8 cellular contexts compared by ENCODE assay signal in genomic region chr2:147045113-147045512, GRCh38.
DNase-seq lines count a peak whose midpoint lies in the region; ATAC-seq and TF ChIP-seq lines count a peak whose summit lies in the region.

No MANE protein-coding gene starts in this region.

- no peak overlapping the region for H3K9ac ChIP-seq in neuronal stem cell (ENCODE audit: low read depth, low read length, poor library complexity)

- intact Hi-C loops in aorta (cut with DNase I), result no loop called here

- POLR2A ChIA-PET in activated CD4-positive, alpha-beta T cell treated with anti-CD3 and anti-CD28 coated beads, Interleukin-2, amount 10 ng/mL, durations not matched to agents 7 days and 5 days (lab: Charles Lee), result interaction anchor here (0.8 kb wide), 1 partner anchor 515 kb away, joined by 3 read pairs; no protein-coding TSS in a partner anchor

- no peak overlapping the region for H2BK120ac ChIP-seq in neuronal stem cell (ENCODE audit: low read depth, low read length)

- H3K4me1 Mint-ChIP-seq in activated CD4-positive, alpha-beta T cell treated with anti-CD3 and anti-CD28 coated beads, Interleukin-2, amount 10 ng/mL, durations not matched to agents 7 days and 5 days, result peaks cover 2% of the 10 kb centered on the region

- peaks cover 0 to 2% of the 10 kb centered on the region in 2 donors for H3K4me1 ChIP-seq in neuronal stem cell (ENCODE audit: control insufficient read depth in 2 of 2, insufficient read depth in 1 of 2, low read depth in 1 of 2, low read length in 2 of 2)
- no peaks in the 10 kb centered on the region for H3K4me1 ChIP-seq in aorta (ENCODE audit: control insufficient read depth in 1 of 2, insufficient read depth in 2 of 2, low read length in 2 of 2)

- H4K8ac ChIP-seq in neuronal stem cell (ENCODE audit: low read depth, low read length), result no peak overlapping the region

- H3K4me3 ChIP-seq in NB4 (ENCODE audit: low read depth, low read length), result no peak overlapping the region
- no peak overlapping the region for H3K4me3 ChIP-seq in epithelial cell of proximal tubule (ENCODE audit: low read depth, low read length)
- no peak overlapping the region for H3K4me3 ChIP-seq in neuronal stem cell (ENCODE audit: low read length in 2 of 2)
- no peak overlapping the region for H3K4me3 ChIP-seq in aorta (ENCODE audit: low read length in 2 of 2)

- H3K27me3 ChIP-seq in neuronal stem cell (ENCODE audit: control insufficient read depth in 3 of 3, insufficient read depth in 3 of 3, low read depth in 1 of 3, low read length in 3 of 3) (no peaks in the 10 kb centered on the region), aorta (ENCODE audit: control insufficient read depth in 1 of 2, insufficient read depth in 2 of 2, low read length in 1 of 2) (no peaks in the 10 kb centered on the region)

- no peak overlapping the region for H2BK15ac ChIP-seq in neuronal stem cell (ENCODE audit: low read length)

- H3K14ac ChIP-seq in neuronal stem cell (ENCODE audit: low read length), result no peak overlapping the region

- H3K23ac ChIP-seq in neuronal stem cell (ENCODE audit: low read depth, low read length, poor library complexity), result no peak overlapping the region

- H2BK12ac ChIP-seq in neuronal stem cell (ENCODE audit: low read length), result no peak overlapping the region

- H3K79me1 ChIP-seq in neuronal stem cell (ENCODE audit: low read depth, low read length), result no peaks in the 10 kb centered on the region

- H4K91ac ChIP-seq in neuronal stem cell (ENCODE audit: low read depth, low read length, poor library complexity), result no peak overlapping the region

- H3K9me3 ChIP-seq in neuronal stem cell (replicated peaks in 1 of 2; ENCODE audit: control insufficient read depth in 2 of 2, insufficient read depth in 1 of 2, low read depth in 1 of 2, low read length in 2 of 2) (no peaks in the 10 kb centered on the region), aorta (ENCODE audit: control insufficient read depth, low read length) (no peaks in the 10 kb centered on the region)

- H2AK5ac ChIP-seq in neuronal stem cell (ENCODE audit: low read depth, low read length), result no peak overlapping the region

- no peak for TF ChIP-seq POLR2A in NB4 (IDR thresholded peaks at IDR 0.05; ENCODE audit: extremely low read depth, insufficient read length)

- TF ChIP-seq CTCF in NB4 (IDR thresholded peaks at IDR 0.05; ENCODE audit: low read depth, low read length) (peak; percentile 67), epithelial cell of proximal tubule (conservative IDR thresholded peaks at IDR 0.05; ENCODE audit: low read depth, low read length) (peak; percentile 89)

- H3K27ac Mint-ChIP-seq in activated CD4-positive, alpha-beta T cell treated with anti-CD3 and anti-CD28 coated beads, Interleukin-2, amount 10 ng/mL, durations not matched to agents 7 days and 5 days, result no peak overlapping the region

- H3K9me3 Mint-ChIP-seq in activated CD4-positive, alpha-beta T cell treated with anti-CD3 and anti-CD28 coated beads, Interleukin-2, amount 10 ng/mL, durations not matched to agents 7 days and 5 days, result no peaks in the 10 kb centered on the region

- H3K4ac ChIP-seq in neuronal stem cell (ENCODE audit: low read length), result no peak overlapping the region

- H3K27me3 Mint-ChIP-seq in activated CD4-positive, alpha-beta T cell treated with anti-CD3 and anti-CD28 coated beads, Interleukin-2, amount 10 ng/mL, durations not matched to agents 7 days and 5 days, result peaks cover 8% of the 10 kb centered on the region

- ATAC-seq in GM19397 (IDR thresholded peaks at IDR 0.05; ENCODE audit: unreplicated experiment) (peak; percentile 65), aorta (ENCODE audit: low FRiP score) (no peak)

- H3K36me3 ChIP-seq in neuronal stem cell (replicated peaks in 1 of 2; ENCODE audit: control insufficient read depth in 2 of 2, insufficient read depth in 2 of 2, low read length in 2 of 2) (no peaks in the 10 kb centered on the region), aorta (ENCODE audit: control insufficient read depth in 1 of 2, insufficient read depth in 2 of 2, low read length in 1 of 2) (no peaks in the 10 kb centered on the region)

- H2BK5ac ChIP-seq in neuronal stem cell (ENCODE audit: low read length), result no peak overlapping the region

- no CpG with 5 or more reads among the region's 2 CpGs for WGBS in neuronal stem cell (ENCODE audit: extremely low coverage in 2 of 2, insufficient read length in 2 of 2, insufficient replicate concordance in 1 of 2), 2 donors
- 33 to 34% methylated on average over 2 of the region's 2 CpGs for WGBS in aorta, 2 donors

- H3K4me2 ChIP-seq in neuronal stem cell (ENCODE audit: insufficient read depth, low read length, poor library complexity, severe bottlenecking), result no peak overlapping the region

- DNase-seq in D341Med (ENCODE audit: low spot score) (peak; percentile 50), NB4 (ENCODE audit: low read depth) (peak; percentile 43), epithelial cell of proximal tubule (ENCODE audit: low read depth) (no peak), neuronal stem cell (ENCODE audit: low spot score) (peak; percentile 50), GM19240 (ENCODE audit: insufficient read length, low spot score) (no peak), aorta (no peak)
- peak; percentile 48 for DNase-seq in activated CD4-positive, alpha-beta T cell treated with anti-CD3 and anti-CD28 coated beads, Interleukin-2, amount 10 ng/mL, durations not matched to agents 7 days and 5 days

- no peaks in the 10 kb centered on the region for H3K36me3 Mint-ChIP-seq in activated CD4-positive, alpha-beta T cell treated with anti-CD3 and anti-CD28 coated beads, Interleukin-2, amount 10 ng/mL, durations not matched to agents 7 days and 5 days (ENCODE audit: low read depth)

- CTCF ChIA-PET in activated CD4-positive, alpha-beta T cell treated with anti-CD3 and anti-CD28 coated beads, Interleukin-2, amount 10 ng/mL, durations not matched to agents 7 days and 5 days (lab: Charles Lee), result interaction anchor here (0.7 to 1.6 kb wide), 5 partner anchors 38 to 868 kb away, joined by 3 to 4 read pairs (median 3); no protein-coding TSS in a partner anchor

- no peak overlapping the region for H3K18ac ChIP-seq in neuronal stem cell (ENCODE audit: low read length)

- H3K27ac ChIP-seq in neuronal stem cell (replicated peaks; ENCODE audit: low read length), result no peak overlapping the region
- H3K27ac ChIP-seq in aorta (ENCODE audit: low read depth in 1 of 2, low read length in 2 of 2), result no peak overlapping the region

- no peak overlapping the region for H3K4me3 Mint-ChIP-seq in activated CD4-positive, alpha-beta T cell treated with anti-CD3 and anti-CD28 coated beads, Interleukin-2, amount 10 ng/mL, durations not matched to agents 7 days and 5 days

- H2AFZ ChIP-seq in neuronal stem cell (ENCODE audit: low read length), result peak overlapping the region; percentile 70

Comparison
In these comparisons a context has a peak if more than half of its experiments do, and no peak if none do; other contexts are left out.
1. DNase-seq: peak in D341Med (single experiment), NB4 (single experiment), activated CD4-positive, alpha-beta T cell treated with anti-CD3 and anti-CD28 coated beads, Interleukin-2, amount 10 ng/mL, durations not matched to agents 7 days and 5 days (single experiment) and neuronal stem cell (single experiment); none in epithelial cell of proximal tubule (single experiment), GM19240 (single experiment) and aorta (0 of 2).